Comparison of ENCODE assay signal across 8 cellular contexts in genomic region chr14:54773171-54774006, GRCh38.
DNase-seq lines count a peak whose midpoint lies in the region; ATAC-seq and TF ChIP-seq lines count a peak whose summit lies in the region.

No MANE protein-coding gene starts in this region.

- no peaks in the 10 kb centered on the region for H3K9me3 Mint-ChIP-seq in neural progenitor cell

- H3K27me3 Mint-ChIP-seq in neural progenitor cell (ENCODE audit: insufficient read depth, low read depth), result no peaks in the 10 kb centered on the region

- ATAC-seq in GM21515 (IDR thresholded peaks at IDR 0.05; ENCODE audit: unreplicated experiment) (peak; percentile 48), foreskin keratinocyte (peak; percentile 96)

- no peaks in the 10 kb centered on the region for H3K27me3 ChIP-seq in foreskin keratinocyte
- H3K27me3 ChIP-seq in neural progenitor cell, result no peaks in the 10 kb centered on the region
- H3K27me3 ChIP-seq in subcutaneous abdominal adipose tissue (ENCODE audit: control insufficient read depth in 5 of 5, insufficient read depth in 4 of 5, low read length in 5 of 5), result no peaks in the 10 kb centered on the region

- H3K27ac Mint-ChIP-seq in neural progenitor cell, result peak overlapping the region; percentile 70

- H3K36me3 ChIP-seq in neural progenitor cell (no peaks in the 10 kb centered on the region), subcutaneous abdominal adipose tissue (ENCODE audit: control insufficient read depth in 5 of 5, insufficient read depth in 5 of 5, low read length in 5 of 5) (peaks cover 17 to 66% (median 32%) of the 10 kb centered on the region in 5 donors)

- H3K9ac ChIP-seq in neural progenitor cell (no peak overlapping the region), subcutaneous abdominal adipose tissue (ENCODE audit: low read length in 5 of 5) (peak overlapping the region; percentile 11 to 76 (median 59))

- H2AFZ ChIP-seq in neural progenitor cell (replicated peaks), result peak overlapping the region; percentile 23

- H3K27ac ChIP-seq in foreskin keratinocyte (peak overlapping the region; percentile 83), neural progenitor cell (no peak overlapping the region), subcutaneous abdominal adipose tissue (ENCODE audit: low read depth, low read length) (peak overlapping the region; percentile 90)

- H3K4me1 ChIP-seq in foreskin keratinocyte (peaks cover 27% of the 10 kb centered on the region), neural progenitor cell (no peaks in the 10 kb centered on the region), subcutaneous abdominal adipose tissue (ENCODE audit: control insufficient read depth in 5 of 5, insufficient read depth in 5 of 5, low read length in 5 of 5) (peaks cover 4 to 38% (median 23%) of the 10 kb centered on the region in 5 donors)

- no peaks in the 10 kb centered on the region for H3K79me2 ChIP-seq in neural progenitor cell (ENCODE audit: low read depth)

- peaks cover 8% of the 10 kb centered on the region for H3F3A ChIP-seq in neural progenitor cell (ENCODE audit: low read depth)

- peak; percentile 99 for DNase-seq in COLO829 (ENCODE audit: low spot score)
- peak; percentile 83 for DNase-seq in Jurkat, Clone E6-1 (ENCODE audit: low read depth, low spot score)
- DNase-seq in RPMI7951 (ENCODE audit: low read depth), result peak; percentile 99
- DNase-seq in activated naive CD4-positive, alpha-beta T cell (lab: John Stamatoyannopoulos, UW), result peak; percentile 14 to 31 (median 24)
- DNase-seq in foreskin keratinocyte, result peak; percentile 99 to 100
- peak; percentile 88 for DNase-seq in neural progenitor cell (ENCODE audit: low spot score)

- TF ChIP-seq CTCF in foreskin keratinocyte (conservative IDR thresholded peaks at IDR 0.05) (peak; percentile 98), neural progenitor cell (IDR thresholded peaks at IDR 0.05) (peak; percentile 57)

- H3K4me2 ChIP-seq in neural progenitor cell, result no peak overlapping the region

- peak overlapping the region; percentile 9 for H3K4me3 ChIP-seq in Jurkat, Clone E6-1 (ENCODE audit: low read length)
- H3K4me3 ChIP-seq in neural progenitor cell (no peak overlapping the region), subcutaneous abdominal adipose tissue (ENCODE audit: low read depth in 1 of 5, low read length in 5 of 5) (peak overlapping the region in 1 of 5 donors; percentile 0)

- H3K4me1 Mint-ChIP-seq in neural progenitor cell, result peaks cover 20% of the 10 kb centered on the region

- H4K20me1 ChIP-seq in neural progenitor cell (ENCODE audit: low read depth), result no peaks in the 10 kb centered on the region

- H3K9me3 ChIP-seq in neural progenitor cell (ENCODE audit: low read depth) (no peaks in the 10 kb centered on the region), subcutaneous abdominal adipose tissue (ENCODE audit: control insufficient read depth in 5 of 5, low read length in 5 of 5) (no peaks in the 10 kb centered on the region)

- H3K36me3 Mint-ChIP-seq in neural progenitor cell, result no peaks in the 10 kb centered on the region

- no peak overlapping the region for H3K4me3 Mint-ChIP-seq in neural progenitor cell

Comparison
In these comparisons a context has a peak if more than half of its experiments do, and no peak if none do; other contexts are left out.
1. DNase-seq: peak in every context shown above with its lines; median percentile 100 in foreskin keratinocyte; 99 in COLO829; 99 in RPMI7951; 88 in neural progenitor cell; 83 in Jurkat, Clone E6-1; 24 in activated naive CD4-positive, alpha-beta T cell.